In the genomic region with DNA sequence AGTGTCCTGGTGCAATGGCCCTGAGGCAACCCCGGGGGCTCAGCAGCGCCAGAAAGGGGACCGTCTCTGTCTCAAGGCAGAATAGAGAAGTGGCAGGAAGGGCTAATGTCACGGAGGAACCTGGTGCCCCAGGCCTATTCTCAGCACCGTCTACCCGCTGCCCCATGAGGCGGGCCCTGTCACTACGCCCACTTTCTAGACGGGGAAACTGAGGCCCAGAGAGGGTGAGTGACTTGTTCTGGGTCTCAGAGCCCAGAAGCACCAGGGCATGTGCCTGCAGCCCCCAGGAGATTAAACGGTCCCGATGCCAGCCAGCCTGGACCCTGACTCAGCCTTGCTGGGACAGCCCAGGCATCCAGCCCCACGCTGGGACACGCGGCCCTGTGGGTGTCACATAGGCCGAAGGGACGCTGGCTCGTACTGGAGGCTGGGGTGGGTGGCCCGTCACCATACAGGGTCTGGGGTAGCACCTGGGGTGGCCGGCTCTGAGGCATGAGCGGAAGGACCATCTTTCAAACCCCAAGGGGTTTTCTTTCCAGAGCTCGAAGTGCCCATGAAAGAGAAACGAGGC, we compare ENCODE assay signal across 23 cellular contexts. TPM values are rescaled to one million over a fixed set of nuclear protein-coding genes. Genes with fewer than 3 reads are reported as not detected.
DNase-seq lines count a peak whose midpoint lies in the region; ATAC-seq, FAIRE-seq and TF ChIP-seq lines count a peak whose summit lies in the region.
"Had no signal": no experiment of that assay in that cellular context is flagged by ENCODE, and none has a peak within 500 bp of the region (broad histone marks: within the 10 kb centered on the region; RNA-seq: fewer than 3 reads in every experiment).

No MANE protein-coding gene starts in this region.

- H2AFZ ChIP-seq in K562 (ENCODE audit: low read depth, low read length) (no peak overlapping the region), neuronal stem cell (ENCODE audit: low read length) (no peak overlapping the region)

- H4K20me1 ChIP-seq in DOHH2 (ENCODE audit: control insufficient read depth, insufficient read depth, low read depth, low read length) (peaks cover 32% of the 10 kb centered on the region), K562 (replicated peaks; ENCODE audit: control insufficient read depth, insufficient read depth, low read length) (peaks cover 85% of the 10 kb centered on the region)

- H3K79me2 ChIP-seq in DOHH2 (ENCODE audit: control insufficient read depth, low read length) (peaks cover 82% of the 10 kb centered on the region), K562 (ENCODE audit: control insufficient read depth, insufficient read depth, low read length) (peaks cover 94% of the 10 kb centered on the region)

- H3K4me2 ChIP-seq in DOHH2 (ENCODE audit: low read length) (no peak overlapping the region), K562 (ENCODE audit: insufficient read depth, low read length) (no peak overlapping the region), neuronal stem cell (ENCODE audit: insufficient read depth, low read length, poor library complexity, severe bottlenecking) (no peak overlapping the region)

- no peak for FAIRE-seq in K562 (lab: Jason Lieb, UNC)
- FAIRE-seq: G401.6, RCC 7860 had no signal

- H3K9me3 ChIP-seq in DOHH2 (ENCODE audit: control insufficient read depth, insufficient read depth, low read length) (no peaks in the 10 kb centered on the region), K562 (replicated peaks; ENCODE audit: control insufficient read depth, insufficient read depth, low read depth, low read length) (no peaks in the 10 kb centered on the region), neuronal stem cell (replicated peaks in 1 of 2; ENCODE audit: control insufficient read depth in 2 of 2, insufficient read depth in 1 of 2, low read depth in 1 of 2, low read length in 2 of 2) (no peaks in the 10 kb centered on the region)
- H3K9me3 ChIP-seq: SJSA1 had no signal

- peak; percentile 19 for TF ChIP-seq CTCF in DOHH2 (IDR thresholded peaks at IDR 0.05; ENCODE audit: low read depth, low read length, poor library complexity, severe bottlenecking)
- peak; percentile 29 for TF ChIP-seq CTCF in HFFc6 (IDR thresholded peaks at IDR 0.05)
- TF ChIP-seq CTCF in K562 (IDR thresholded peaks at IDR 0.05 in 2 of 3, conservative IDR thresholded peaks at IDR 0.05 in 1 of 3; ENCODE audit: insufficient read depth in 2 of 3, low read depth in 1 of 3, low read length in 3 of 3): no peak
- TF ChIP-seq CTCF in CD14-positive monocyte (IDR thresholded peaks at IDR 0.05): no peak

- H2BK12ac ChIP-seq in neuronal stem cell (ENCODE audit: low read length): no peak overlapping the region

- H3K9ac ChIP-seq in K562 (ENCODE audit: insufficient read depth in 1 of 2, low read depth in 2 of 2, low read length in 2 of 2): peak overlapping the region in 1 of 2 experiments; percentile 52; a peak in 2 of 4 replicates
- no peak overlapping the region for H3K9ac ChIP-seq in neuronal stem cell (ENCODE audit: low read depth, low read length, poor library complexity)

- H3K4me3 Mint-ChIP-seq in HFFc6 (no peak overlapping the region), CD14-positive monocyte (no peak overlapping the region)
- H3K4me3 Mint-ChIP-seq: CD8-positive, alpha-beta memory T cell had no signal

- TF ChIP-seq EP300 in K562 (IDR thresholded peaks at IDR 0.05; ENCODE audit: low read length): no peak

- POLR2A ChIA-PET in K562 (lab: Yijun Ruan, JAX): no interaction called here

- in situ Hi-C loops in K562 (cut with MboI): no loop called here

- H3K4me1 Mint-ChIP-seq in HFFc6 (ENCODE audit: low read depth) (peaks cover 5% of the 10 kb centered on the region; the same call in 1 of the 2 replicates), CD14-positive monocyte (peaks cover 9% of the 10 kb centered on the region)

- no peaks in the 10 kb centered on the region for H3K79me1 ChIP-seq in neuronal stem cell (ENCODE audit: low read depth, low read length)

- no peak for TF ChIP-seq POLR2A in K562 (conservative IDR thresholded peaks at IDR 0.05)

- no peak overlapping the region for H3K4ac ChIP-seq in neuronal stem cell (ENCODE audit: low read length)

- TF ChIP-seq RAD21 in K562 (CRISPR knock-in tag; conservative IDR thresholded peaks at IDR 0.05 in 1 of 2, IDR thresholded peaks at IDR 0.05 in 1 of 2): no peak

- no peak overlapping the region for H3K18ac ChIP-seq in neuronal stem cell (ENCODE audit: low read length)

- H4K91ac ChIP-seq in neuronal stem cell (ENCODE audit: low read depth, low read length, poor library complexity): no peak overlapping the region

- H3K4me1 ChIP-seq in DOHH2 (ENCODE audit: control insufficient read depth, low read length): peaks cover 15% of the 10 kb centered on the region
- H3K4me1 ChIP-seq in K562 (replicated peaks in 1 of 2; ENCODE audit: control insufficient read depth in 2 of 2, insufficient read depth in 2 of 2, low read length in 2 of 2): peaks cover 8 to 96% of the 10 kb centered on the region in 2 experiments; a peak in 4 of 5 replicates
- peaks cover 7 to 8% of the 10 kb centered on the region in 2 donors for H3K4me1 ChIP-seq in neuronal stem cell (ENCODE audit: control insufficient read depth in 2 of 2, insufficient read depth in 1 of 2, low read depth in 1 of 2, low read length in 2 of 2)
- H3K4me1 ChIP-seq: SJSA1 had no signal

- intact Hi-C loops in K562 (cut with micrococcal nuclease) (no loop called here), CD14-positive monocyte (cut with micrococcal nuclease) (no loop called here)

- no peak overlapping the region for H3K23ac ChIP-seq in neuronal stem cell (ENCODE audit: low read depth, low read length, poor library complexity)

- no peak overlapping the region for H4K8ac ChIP-seq in neuronal stem cell (ENCODE audit: low read depth, low read length)

- H3K4me3 ChIP-seq in DOHH2 (ENCODE audit: low read length) (no peak overlapping the region), K562 (no peak overlapping the region), neuronal stem cell (ENCODE audit: low read length in 2 of 2) (no peak overlapping the region)
- H3K4me3 ChIP-seq: SJSA1 had no signal

- no peak overlapping the region for H2BK15ac ChIP-seq in neuronal stem cell (ENCODE audit: low read length)

- WGBS in K562 (ENCODE audit: insufficient coverage, low coverage, missing lambda C conversion rate): 78% methylated on average over 20 of the region's 22 CpGs
- no CpG with 5 or more reads among the region's 22 CpGs for WGBS in neuronal stem cell (ENCODE audit: extremely low coverage in 2 of 2, insufficient read length in 2 of 2, insufficient replicate concordance in 1 of 2), 2 donors

- BruUV-seq in K562 (replicated peaks; lab: Mats Ljungman, UMichigan): no TSS peak

- H3K27ac Mint-ChIP-seq in HFFc6: no peak overlapping the region
- no peak overlapping the region for H3K27ac Mint-ChIP-seq in CD14-positive monocyte

- no peaks in the 10 kb centered on the region for H3F3A ChIP-seq in DOHH2 (ENCODE audit: control insufficient read depth, insufficient read depth)

- H3K9me3 Mint-ChIP-seq in HFFc6 (no peaks in the 10 kb centered on the region), CD14-positive monocyte (peaks cover 0 to 2% (median 0%) of the 10 kb centered on the region in 7 donors)
- H3K9me3 Mint-ChIP-seq: CD8-positive, alpha-beta memory T cell had no signal

- no peak for DNase-seq in HFFc6
- DNase-seq in K562 (ENCODE audit: extremely low read depth in 1 of 4, low spot score in 3 of 4): no peak
- no peak for DNase-seq in neuronal stem cell (ENCODE audit: low spot score)
- no peak for DNase-seq in CD14-positive monocyte (ENCODE audit: low spot score)
- DNase-seq: C1 segment of cervical spinal cord; Calu3; CD8-positive, alpha-beta memory T cell; DMS153; KBM-7; MM.1S; NCI-H1417; NCI-H1694 treated with DMSO at 0.1 percent for 48 hours; NCI-H446; NCI-H526; OCI-M1 had no signal

- H3K9me1 ChIP-seq in K562 (ENCODE audit: control insufficient read depth, insufficient read depth, low read length): peaks cover 21% of the 10 kb centered on the region

- CTCF ChIA-PET in K562 (lab: Yijun Ruan, JAX; ENCODE audit: low intra/inter-chr PET ratio): no interaction called here

- H3K9me2 ChIP-seq in DOHH2 (replicated peaks; ENCODE audit: control insufficient read depth, low read length): no peaks in the 10 kb centered on the region

- H3K27ac ChIP-seq in DOHH2 (ENCODE audit: low read depth, low read length): no peak overlapping the region
- no peak overlapping the region for H3K27ac ChIP-seq in K562 (ENCODE audit: extremely low read depth, low read depth, low read length)
- H3K27ac ChIP-seq in neuronal stem cell (replicated peaks; ENCODE audit: low read length): no peak overlapping the region
- H3K27ac ChIP-seq: SJSA1 had no signal

- peaks cover 12% of the 10 kb centered on the region for H3K27me3 Mint-ChIP-seq in HFFc6 (ENCODE audit: insufficient read depth)
- no peaks in the 10 kb centered on the region for H3K27me3 Mint-ChIP-seq in CD14-positive monocyte (ENCODE audit: low read depth in 3 of 3)

- H3K27me3 ChIP-seq in DOHH2 (ENCODE audit: control insufficient read depth, low read length) (no peaks in the 10 kb centered on the region), K562 (ENCODE audit: control insufficient read depth in 2 of 2, insufficient read depth in 2 of 2, low read length in 2 of 2) (no peaks in the 10 kb centered on the region), neuronal stem cell (ENCODE audit: control insufficient read depth in 3 of 3, insufficient read depth in 3 of 3, low read depth in 1 of 3, low read length in 3 of 3) (peaks cover 0 to 12% (median 0%) of the 10 kb centered on the region in 3 experiments)

- no peak overlapping the region for H3K14ac ChIP-seq in neuronal stem cell (ENCODE audit: low read length)

- no peak overlapping the region for H2BK120ac ChIP-seq in neuronal stem cell (ENCODE audit: low read depth, low read length)

- H2BK5ac ChIP-seq in neuronal stem cell (ENCODE audit: low read length): no peak overlapping the region

- peak overlapping the region; percentile 88 for H2AK5ac ChIP-seq in neuronal stem cell (ENCODE audit: low read depth, low read length)

- peaks cover 17% of the 10 kb centered on the region; the same call in 1 of the 2 replicates for H3K36me3 ChIP-seq in DOHH2 (ENCODE audit: control insufficient read depth, low read length)
- peaks cover 73% of the 10 kb centered on the region; the same call in 2 of the 3 replicates for H3K36me3 ChIP-seq in K562 (ENCODE audit: control insufficient read depth, insufficient read depth, low read length)
- H3K36me3 ChIP-seq in neuronal stem cell (replicated peaks in 1 of 2; ENCODE audit: control insufficient read depth in 2 of 2, insufficient read depth in 2 of 2, low read length in 2 of 2): no peaks in the 10 kb centered on the region
- H3K36me3 ChIP-seq: SJSA1 had no signal

- H3K36me3 Mint-ChIP-seq in HFFc6 (ENCODE audit: low read depth) (no peaks in the 10 kb centered on the region), CD14-positive monocyte (peaks cover 9 to 28% of the 10 kb centered on the region in 2 donors)
- H3K36me3 Mint-ChIP-seq: CD8-positive, alpha-beta memory T cell had no signal

- ATAC-seq in K562 (no peak; the same call in 2 of the 3 replicates), HG02588 (IDR thresholded peaks at IDR 0.05; ENCODE audit: unreplicated experiment) (no peak), GM21786 (IDR thresholded peaks at IDR 0.05; ENCODE audit: unreplicated experiment) (no peak)

RNA-seq across cellular contexts. Expression of gene PABPN1L, which starts 40.2 kb away (rescaled TPM):
- total RNA-seq in HFFc6 (2021; fragmentation: NEBNext Ultra II Directional; extraction: Animal tissue kit (Norgen Biotek cat#: 25700)): not detected
- 0.46 and 2.2 TPM in 2 replicates for total RNA-seq in K562 (2011; cell fraction: chromatin; rRNA removed; ENCODE audit: low replicate concordance)
- 0.26 and 0.50 TPM in 2 replicates for total RNA-seq in K562 (2011; cell fraction: nucleolus; rRNA removed)
- total RNA-seq in K562 (2011; cell fraction: nucleoplasm; rRNA removed): 0.29 and 0.99 TPM in 2 replicates
- total RNA-seq in K562 (2014; rRNA removed) (0.32 TPM in 1 of 2 replicates, not detected in the other), K562 (2014; rRNA removed; fragmentation: Illumina TruSeq; extraction: Trizol) (not detected in 2 replicates), K562 (2015; rRNA removed; fragmentation: Illumina TruSeq; extraction: Trizol) (0.19 TPM in 1 of 2 replicates, not detected in the other), K562 (2021) (0.29 TPM in 1 of 2 replicates, not detected in the other)
- polyA plus RNA-seq in K562 (2011; rRNA removed) (not detected in 2 replicates), K562 (2014; fragmentation: Illumina TruSeq; extraction: Trizol) (not detected in 2 replicates), K562 (2014; fragmentation: Nextera tagmentation; extraction: Ambion mirVana) (not detected), K562 (2014; rRNA removed) (0.11 TPM in 1 of 2 replicates, not detected in the other), CD14-positive monocyte (not detected)
- polyA plus RNA-seq in K562 (2011; cell fraction: cytosol; rRNA removed): not detected in 2 replicates
- 0.55 and 0.58 TPM in 2 replicates for polyA plus RNA-seq in K562 (2011; cell fraction: nucleus; rRNA removed)
- 0.29 and 0.71 TPM in 2 replicates for polyA plus RNA-seq in K562 (2012)
- not detected in 2 replicates for polyA minus RNA-seq in K562 (2011; rRNA and poly(A)+ RNA removed)
- polyA minus RNA-seq in K562 (2011; cell fraction: cytosol; rRNA and poly(A)+ RNA removed): not detected in 2 replicates
- not detected in 2 replicates for polyA minus RNA-seq in K562 (2011; cell fraction: nucleus; rRNA and poly(A)+ RNA removed)
- polyA plus RNA-seq in neuronal stem cell (2013, experiment 1 of 2): not detected
- polyA plus RNA-seq in neuronal stem cell (2013, experiment 2 of 2): not detected
- total RNA-seq: Calu3; CD8-positive, alpha-beta memory T cell; Daoy; H4; SJSA1 had no signal
- polyA plus RNA-seq: CD8-positive, alpha-beta memory T cell had no signal

RNA-seq across cellular contexts. Expression of gene TRAPPC2L, which starts 49.7 kb away (rescaled TPM):
- 10 to 100 TPM; 58.0 to 75.9 (median 65.6) TPM for total RNA-seq in HFFc6 (2021; fragmentation: NEBNext Ultra II Directional; extraction: Animal tissue kit (Norgen Biotek cat#: 25700))
- 43.1 and 83.7 TPM in 2 replicates for total RNA-seq in K562 (2011; cell fraction: chromatin; rRNA removed; ENCODE audit: low replicate concordance)
- 64.3 and 69.7 TPM in 2 replicates for total RNA-seq in K562 (2011; cell fraction: nucleolus; rRNA removed)
- 53.0 and 53.7 TPM in 2 replicates for total RNA-seq in K562 (2011; cell fraction: nucleoplasm; rRNA removed)
- total RNA-seq in K562 (2014; rRNA removed): 60.4 and 77.5 TPM in 2 replicates
- total RNA-seq in K562 (2014; rRNA removed; fragmentation: Illumina TruSeq; extraction: Trizol): 92.6 and 126 TPM in 2 replicates
- total RNA-seq in K562 (2015; rRNA removed; fragmentation: Illumina TruSeq; extraction: Trizol): 61.1 and 69.1 TPM in 2 replicates
- 89.1 and 92.6 TPM in 2 replicates for total RNA-seq in K562 (2021)
- 124 and 163 TPM in 2 replicates for polyA plus RNA-seq in K562 (2011; rRNA removed)
- polyA plus RNA-seq in K562 (2011; cell fraction: cytosol; rRNA removed): 94.2 and 150 TPM in 2 replicates
- polyA plus RNA-seq in K562 (2011; cell fraction: nucleus; rRNA removed): 96.2 and 120 TPM in 2 replicates
- polyA plus RNA-seq in K562 (2012): 69.9 and 168 TPM in 2 replicates
- polyA plus RNA-seq in K562 (2014; fragmentation: Illumina TruSeq; extraction: Trizol): 97.5 and 104 TPM in 2 replicates
- polyA plus RNA-seq in K562 (2014; fragmentation: Nextera tagmentation; extraction: Ambion mirVana): 100 to 1,000 TPM; 345 to 398 TPM
- 92.4 and 99.1 TPM in 2 replicates for polyA plus RNA-seq in K562 (2014; rRNA removed)
- 28.3 and 55.3 TPM in 2 replicates for polyA minus RNA-seq in K562 (2011; rRNA and poly(A)+ RNA removed)
- polyA minus RNA-seq in K562 (2011; cell fraction: cytosol; rRNA and poly(A)+ RNA removed): 24.9 and 30.9 TPM in 2 replicates
- polyA minus RNA-seq in K562 (2011; cell fraction: nucleus; rRNA and poly(A)+ RNA removed): 30.4 and 33.3 TPM in 2 replicates
- 57.0 TPM for polyA plus RNA-seq in neuronal stem cell (2013, experiment 1 of 2)
- polyA plus RNA-seq in neuronal stem cell (2013, experiment 2 of 2): 58.2 TPM
- polyA plus RNA-seq in CD14-positive monocyte: 10 to 100 TPM; 82.4 to 89.3 TPM

RNA-seq across cellular contexts. Expression of gene GALNS, which starts 49.9 kb away (rescaled TPM):
- 10 to 100 TPM; 16.6 to 20.7 (median 18.2) TPM for total RNA-seq in HFFc6 (2021; fragmentation: NEBNext Ultra II Directional; extraction: Animal tissue kit (Norgen Biotek cat#: 25700))
- total RNA-seq in K562 (2011; cell fraction: chromatin; rRNA removed; ENCODE audit: low replicate concordance): 69.8 and 180 TPM in 2 replicates
- total RNA-seq in K562 (2011; cell fraction: nucleolus; rRNA removed): 70.5 and 71.6 TPM in 2 replicates
- total RNA-seq in K562 (2011; cell fraction: nucleoplasm; rRNA removed): 50.8 and 56.2 TPM in 2 replicates
- 3.4 and 5.4 TPM in 2 replicates for total RNA-seq in K562 (2014; rRNA removed)
- total RNA-seq in K562 (2014; rRNA removed; fragmentation: Illumina TruSeq; extraction: Trizol): 2.4 and 4.1 TPM in 2 replicates
- total RNA-seq in K562 (2015; rRNA removed; fragmentation: Illumina TruSeq; extraction: Trizol): 5.6 and 5.9 TPM in 2 replicates
- total RNA-seq in K562 (2021): 12.3 and 13.2 TPM in 2 replicates
- polyA plus RNA-seq in K562 (2011; rRNA removed): 3.9 and 4.3 TPM in 2 replicates
- polyA plus RNA-seq in K562 (2011; cell fraction: cytosol; rRNA removed): 3.9 and 9.1 TPM in 2 replicates
- 20.2 and 34.5 TPM in 2 replicates for polyA plus RNA-seq in K562 (2011; cell fraction: nucleus; rRNA removed)
- 11.1 and 16.0 TPM in 2 replicates for polyA plus RNA-seq in K562 (2012)
- polyA plus RNA-seq in K562 (2014; fragmentation: Illumina TruSeq; extraction: Trizol): 6.0 and 7.0 TPM in 2 replicates
- under 1 TPM; 0.38 to 0.63 TPM for polyA plus RNA-seq in K562 (2014; fragmentation: Nextera tagmentation; extraction: Ambion mirVana)
- 6.7 and 8.6 TPM in 2 replicates for polyA plus RNA-seq in K562 (2014; rRNA removed)
- 1.9 and 3.7 TPM in 2 replicates for polyA minus RNA-seq in K562 (2011; rRNA and poly(A)+ RNA removed)
- polyA minus RNA-seq in K562 (2011; cell fraction: cytosol; rRNA and poly(A)+ RNA removed): 3.2 and 3.3 TPM in 2 replicates
- polyA minus RNA-seq in K562 (2011; cell fraction: nucleus; rRNA and poly(A)+ RNA removed): 7.0 and 7.8 TPM in 2 replicates
- polyA plus RNA-seq in neuronal stem cell (2013, experiment 1 of 2): 9.6 TPM
- 9.1 TPM for polyA plus RNA-seq in neuronal stem cell (2013, experiment 2 of 2)
- polyA plus RNA-seq in CD14-positive monocyte: 10 to 100 TPM; 20.2 to 32.2 TPM

Comparison
In these comparisons a context has a peak if more than half of its experiments do, and no peak if none do; other contexts are left out.
1. CTCF ChIP-seq: peak in DOHH2 (single experiment) and HFFc6 (single experiment); none in K562 (0 of 3) and CD14-positive monocyte (single experiment).